In genomic region chr3:158570999-158571702, GRCh38 we compare ENCODE assay signal across 8 cellular contexts. TPM values are rescaled to one million over a fixed set of nuclear protein-coding genes. Genes with fewer than 3 reads are reported as not detected.
DNase-seq lines count a peak whose midpoint lies in the region; ATAC-seq and TF ChIP-seq lines count a peak whose summit lies in the region.

TSS of gene MLF1 (plus strand) at chr3:158571194. CDS start at chr3:158571301, 107 bp downstream.

- H2AFZ ChIP-seq in GM23338 (peak within 1 kb of the TSS; percentile 98), neuron (ENCODE audit: low read depth, low read length) (peak within 1 kb of the TSS; percentile 78)

- no peaks in the 10 kb centered on the region for H3F3A ChIP-seq in GM23338 (replicated peaks; ENCODE audit: low read depth)

- peaks cover 9% of the 10 kb centered on the region; the same call in 1 of the 2 replicates for H3K79me2 ChIP-seq in GM23338 (replicated peaks; ENCODE audit: insufficient read depth)

- H4K20me1 ChIP-seq in GM23338 (replicated peaks; ENCODE audit: insufficient read depth) = no peaks in the 10 kb centered on the region; the same call in 1 of the 2 replicates

- peak within 1 kb of the TSS; percentile 92 for H3K4me3 Mint-ChIP-seq in GM23338
- H3K4me3 Mint-ChIP-seq in activated naive CD8-positive, alpha-beta T cell = peak within 1 kb of the TSS; percentile 91
- peak within 1 kb of the TSS; percentile 88 to 98 for H3K4me3 Mint-ChIP-seq in stimulated activated naive CD8-positive, alpha-beta T cell treated with anti-CD3 and anti-CD28 coated beads, Interleukin-15, amount 100 ng/mL, for 72 hours

- H3K9me3 ChIP-seq in neuron (ENCODE audit: low read length) = no peaks in the 10 kb centered on the region

- H3K36me3 Mint-ChIP-seq in GM23338 (ENCODE audit: low read depth) = no peaks in the 10 kb centered on the region; the same call in 2 of the 3 replicates
- no peaks in the 10 kb centered on the region for H3K36me3 Mint-ChIP-seq in activated naive CD8-positive, alpha-beta T cell

- no peak for TF ChIP-seq CTCF in GM23338 (conservative IDR thresholded peaks at IDR 0.05; ENCODE audit: low read depth in 2 of 2)

- H3K27me3 ChIP-seq in GM23338 (ENCODE audit: insufficient read depth) = peaks cover 14% of the 10 kb centered on the region
- H3K27me3 ChIP-seq in neuron (ENCODE audit: insufficient read depth, low read length) = peaks cover 3% of the 10 kb centered on the region

- DNase-seq in DMS53 treated with DMSO at 0.1 percent for 48 hours (lab: John Stamatoyannopoulos, UW; ENCODE audit: unreplicated experiment) (peak; percentile 71), GM23338 (ENCODE audit: low spot score) (peak; percentile 98), LoVo (ENCODE audit: low spot score) (peak; percentile 80), globus pallidus (ENCODE audit: low spot score) (peak; percentile 93)
- DNase-seq in stimulated activated naive CD8-positive, alpha-beta T cell treated with anti-CD3 and anti-CD28 coated beads, Interleukin-15, amount 100 ng/mL, for 72 hours = peak; percentile 77 to 89

- no peaks in the 10 kb centered on the region for H3K36me3 ChIP-seq in GM23338 (ENCODE audit: insufficient read depth)
- no peaks in the 10 kb centered on the region for H3K36me3 ChIP-seq in neuron (ENCODE audit: insufficient read depth, low read length)

- no peak within 1 kb of the TSS for H3K27ac ChIP-seq in GM23338 (ENCODE audit: low read depth)

- H3K4me2 ChIP-seq in GM23338 = peak within 1 kb of the TSS; percentile 94

- H3K4me3 ChIP-seq in GM23338 (peak within 1 kb of the TSS; percentile 79), neuron (ENCODE audit: low read length) (peak within 1 kb of the TSS; percentile 61)

- peaks cover 9% of the 10 kb centered on the region; the same call in 2 of the 3 replicates for H3K9me3 Mint-ChIP-seq in GM23338
- H3K9me3 Mint-ChIP-seq in activated naive CD8-positive, alpha-beta T cell (ENCODE audit: low read depth) = no peaks in the 10 kb centered on the region
- peaks cover 0 to 8% of the 10 kb centered on the region in 2 donors for H3K9me3 Mint-ChIP-seq in stimulated activated naive CD8-positive, alpha-beta T cell treated with anti-CD3 and anti-CD28 coated beads, Interleukin-15, amount 100 ng/mL, for 72 hours

- H3K9me2 ChIP-seq in GM23338 (ENCODE audit: insufficient read depth) = no peaks in the 10 kb centered on the region

- peaks cover 14% of the 10 kb centered on the region; the same call in 2 of the 3 replicates for H3K4me1 Mint-ChIP-seq in GM23338
- peaks cover 11% of the 10 kb centered on the region for H3K4me1 Mint-ChIP-seq in activated naive CD8-positive, alpha-beta T cell (ENCODE audit: low read depth)
- H3K4me1 Mint-ChIP-seq in stimulated activated naive CD8-positive, alpha-beta T cell treated with anti-CD3 and anti-CD28 coated beads, Interleukin-15, amount 100 ng/mL, for 72 hours = peaks cover 10% of the 10 kb centered on the region

- peak; percentile 98 for ATAC-seq in GM23338
- peak; percentile 99 for ATAC-seq in SK-N-SH treated with all-trans-retinoic acid at 6 μM for 48 hours
- peak; percentile 97 for ATAC-seq in stimulated activated naive CD8-positive, alpha-beta T cell treated with anti-CD3 and anti-CD28 coated beads, Interleukin-15, amount 100 ng/mL, for 72 hours

- peaks cover 25% of the 10 kb centered on the region for H3K27me3 Mint-ChIP-seq in GM23338 (ENCODE audit: insufficient read depth, low read depth, poor library complexity)
- H3K27me3 Mint-ChIP-seq in activated naive CD8-positive, alpha-beta T cell = peaks cover 19% of the 10 kb centered on the region
- H3K27me3 Mint-ChIP-seq in stimulated activated naive CD8-positive, alpha-beta T cell treated with anti-CD3 and anti-CD28 coated beads, Interleukin-15, amount 100 ng/mL, for 72 hours = peaks cover 48% of the 10 kb centered on the region

- H3K4me1 ChIP-seq in GM23338 (ENCODE audit: insufficient read depth) (peaks cover 19% of the 10 kb centered on the region), neuron (ENCODE audit: insufficient read depth, low read length) (peaks cover 10% of the 10 kb centered on the region)

- no peak within 1 kb of the TSS for H3K27ac Mint-ChIP-seq in GM23338
- peak within 1 kb of the TSS; percentile 46 for H3K27ac Mint-ChIP-seq in activated naive CD8-positive, alpha-beta T cell
- H3K27ac Mint-ChIP-seq in stimulated activated naive CD8-positive, alpha-beta T cell treated with anti-CD3 and anti-CD28 coated beads, Interleukin-15, amount 100 ng/mL, for 72 hours = peak within 1 kb of the TSS; percentile 87 to 93

TF ChIP-seq in GM23338, 12 proteins besides CTCF, POLR2A, EP300 and RAD21 (continues in another document):
- TF ChIP-seq ZNF331 (CRISPR knock-in tag; IDR thresholded peaks at IDR 0.05; ENCODE audit: low read depth) = no peak

TF ChIP-seq in SK-N-SH treated with all-trans-retinoic acid at 6 μM for 48 hours, 23 proteins besides CTCF, POLR2A, EP300 and RAD21:
- no peak for TF ChIP-seq BACH2 (CRISPR knock-in tag; IDR thresholded peaks at IDR 0.05; ENCODE audit: borderline replicate concordance)
- TF ChIP-seq CSDC2 (CRISPR knock-in tag; IDR thresholded peaks at IDR 0.05) = peak; percentile 66; the same call in 1 of the 2 replicates
- TF ChIP-seq ZFP3 (CRISPR knock-in tag; IDR thresholded peaks at IDR 0.05) = 0 out of 2 replicates have a peak, but pooled peaks have one; percentile 25

RNA-seq across cellular contexts. Expression of gene MLF1, which starts in this region (rescaled TPM):
- total RNA-seq in GM23338 (2014; rRNA removed; shearing (Covaris generic)) = 36.6 and 40.3 TPM in 2 replicates
- polyA plus RNA-seq in GM23338 (2016; fragmentation: Nextera tagmentation; extraction: Ambion mirVana) = 55.0 and 63.6 TPM in 2 replicates
